Comparison of ENCODE assay signal across 8 cellular contexts in the genomic region with DNA sequence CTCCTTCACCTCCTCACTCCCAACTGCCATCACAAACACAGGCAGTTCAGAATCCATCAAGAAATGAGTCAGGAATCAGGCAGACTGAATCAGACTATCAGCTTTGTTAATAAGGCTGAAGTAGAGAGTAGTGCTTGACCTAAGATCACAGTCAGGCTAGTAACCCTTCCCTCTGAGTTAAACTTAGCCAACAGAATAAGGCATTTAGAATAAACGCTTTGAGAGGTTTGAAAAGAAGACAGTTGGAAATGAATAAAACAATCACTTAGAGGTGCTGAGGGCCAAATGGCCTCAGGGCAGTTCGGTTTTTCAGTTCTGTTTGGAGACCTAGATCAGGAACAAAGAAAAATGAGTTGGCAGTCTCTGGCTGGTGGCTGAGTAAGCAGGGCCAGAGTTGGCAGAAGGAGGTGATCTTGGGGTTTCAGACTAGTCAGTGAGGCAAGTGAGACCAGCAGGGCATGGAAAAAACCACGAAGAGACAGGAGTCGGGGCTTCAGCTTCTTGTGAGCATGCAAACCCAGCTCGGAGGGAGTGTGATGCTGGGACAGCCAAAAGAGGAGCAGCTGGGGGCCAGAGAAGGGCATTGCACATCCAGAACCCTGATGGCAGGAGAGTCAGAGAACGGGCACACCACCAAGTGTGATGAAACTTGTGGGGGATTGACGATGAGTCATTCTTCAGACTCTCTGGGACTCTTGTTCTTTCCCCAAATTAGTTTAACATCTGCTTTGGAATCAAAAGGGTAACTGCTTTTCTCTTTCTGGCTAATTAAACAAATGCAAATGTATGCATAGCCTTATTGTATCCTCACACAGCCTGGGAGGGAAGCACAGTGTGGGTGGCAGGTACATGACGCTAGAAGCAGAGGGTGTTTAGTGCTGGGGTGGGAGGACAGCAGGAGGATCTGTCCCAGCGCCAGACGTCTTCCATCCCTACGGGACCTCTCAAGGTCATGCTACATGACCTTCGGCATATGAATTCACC. TPM values are rescaled to one million over a fixed set of nuclear protein-coding genes. Genes with fewer than 3 reads are reported as not detected.
DNase-seq lines count a peak whose midpoint lies in the region; ATAC-seq and TF ChIP-seq lines count a peak whose summit lies in the region.

No MANE protein-coding gene starts in this region.

- H3K27me3 ChIP-seq in ovary: no peaks in the 10 kb centered on the region

- intact Hi-C loops in ovary (cut with DNase I): no loop called here

- peak in 1 of 3 donors; percentile 6 for TF ChIP-seq CTCF in ovary (IDR thresholded peaks at IDR 0.05)

- WGBS in ovary, 3 donors: 8 to 13% (median 8%) methylated on average over 12 of the region's 12 CpGs

- H3K4me1 ChIP-seq in ovary (ENCODE audit: insufficient read depth): peaks cover 23% of the 10 kb centered on the region

- H3K4me3 ChIP-seq in ovary: no peak overlapping the region

- peak overlapping the region; percentile 62 to 80 for H3K27ac ChIP-seq in ovary

- TF ChIP-seq POLR2A in erythroblast (IDR thresholded peaks at IDR 0.05; ENCODE audit: low read length) (no peak), ovary (IDR thresholded peaks at IDR 0.05) (no peak)

- no peaks in the 10 kb centered on the region for H3K36me3 ChIP-seq in ovary

- DNase-seq in DMS79 treated with DMSO at 0.1 percent for 48 hours (lab: John Stamatoyannopoulos, UW) (peak; percentile 30), DMS79 (lab: John Stamatoyannopoulos, UW) (no peak), SIG-M5 (lab: John Stamatoyannopoulos, UW) (peak; percentile 97), erythroblast (lab: John Stamatoyannopoulos, UW) (peak; percentile 11 to 46), ovary (peak; percentile 88 to 97 (median 94)), NCI-H128 (lab: John Stamatoyannopoulos, UW; ENCODE audit: unreplicated experiment) (no peak), NCI-H748 (lab: John Stamatoyannopoulos, UW; ENCODE audit: unreplicated experiment) (no peak)

- no peaks in the 10 kb centered on the region for H3K9me3 ChIP-seq in ovary

- peak; percentile 62 for ATAC-seq in HG02759 (IDR thresholded peaks at IDR 0.05; ENCODE audit: unreplicated experiment)

- TF ChIP-seq EP300 in ovary (IDR thresholded peaks at IDR 0.05): no peak

RNA-seq across cellular contexts. Expression of a gene that starts 54.8 kb away (rescaled TPM):
- 10 to 100 TPM; 34.7 to 86.5 (median 68.7) TPM for total RNA-seq in ovary
- polyA plus RNA-seq in ovary: 10 to 100 TPM; 39.5 to 47.8 TPM

Comparison
In these comparisons a context has a peak if more than half of its experiments do, and no peak if none do; other contexts are left out.
1. DNase-seq: peak in DMS79 treated with DMSO at 0.1 percent for 48 hours (single experiment), SIG-M5 (single experiment), erythroblast (2 of 2) and ovary (5 of 5); none in DMS79 (single experiment), NCI-H128 (single experiment) and NCI-H748 (single experiment).